2 cellular contexts compared by ENCODE assay signal in the genomic region with DNA sequence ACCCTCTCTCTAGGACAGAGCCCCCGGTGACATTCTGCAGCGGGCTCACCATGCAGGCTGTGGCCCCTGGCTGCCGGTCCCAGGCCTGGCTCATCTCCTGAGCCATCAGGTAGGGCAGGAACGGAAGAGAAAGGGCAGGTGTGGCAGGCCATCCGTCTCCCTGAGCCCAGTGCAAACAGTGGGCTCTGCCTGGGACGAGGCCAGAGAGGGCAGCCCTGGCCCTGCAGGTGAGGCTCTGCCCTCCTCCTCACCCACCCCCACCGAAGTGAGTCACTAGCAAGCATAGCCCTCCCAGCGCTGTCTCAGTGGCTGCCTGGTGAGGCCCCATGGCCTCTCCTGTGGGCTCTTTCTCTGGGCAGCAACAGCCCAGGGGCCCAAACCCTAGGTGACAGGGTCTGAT.
TF ChIP-seq lines count a peak whose summit lies in the region.

No MANE protein-coding gene starts in this region.

TF ChIP-seq in A549, 52 proteins besides CTCF, POLR2A, EP300 and RAD21:
- TF ChIP-seq MAZ (IDR thresholded peaks at IDR 0.05; ENCODE audit: borderline replicate concordance, low read depth, low read length): no peak
- TF ChIP-seq HOXB5 (CRISPR knock-in tag; IDR thresholded peaks at IDR 0.05): no peak

TF ChIP-seq in GM23338, 12 proteins besides CTCF, POLR2A, EP300 and RAD21:
- TF ChIP-seq JUNB (IDR thresholded peaks at IDR 0.05; ENCODE audit: unreplicated experiment): no peak
- no peak for TF ChIP-seq ZNF462 (CRISPR knock-in tag; IDR thresholded peaks at IDR 0.05)
- TF ChIP-seq ZNF114 (CRISPR knock-in tag; IDR thresholded peaks at IDR 0.05): no peak
- no peak for TF ChIP-seq EZH2 (IDR thresholded peaks at IDR 0.05; ENCODE audit: low read depth, unreplicated experiment)
- TF ChIP-seq STAT1 (IDR thresholded peaks at IDR 0.05; ENCODE audit: unreplicated experiment): no peak
- TF ChIP-seq NANOG (IDR thresholded peaks at IDR 0.05; ENCODE audit: borderline replicate concordance): no peak
